ENCODE assay signal across 14 cellular contexts in the genomic region with DNA sequence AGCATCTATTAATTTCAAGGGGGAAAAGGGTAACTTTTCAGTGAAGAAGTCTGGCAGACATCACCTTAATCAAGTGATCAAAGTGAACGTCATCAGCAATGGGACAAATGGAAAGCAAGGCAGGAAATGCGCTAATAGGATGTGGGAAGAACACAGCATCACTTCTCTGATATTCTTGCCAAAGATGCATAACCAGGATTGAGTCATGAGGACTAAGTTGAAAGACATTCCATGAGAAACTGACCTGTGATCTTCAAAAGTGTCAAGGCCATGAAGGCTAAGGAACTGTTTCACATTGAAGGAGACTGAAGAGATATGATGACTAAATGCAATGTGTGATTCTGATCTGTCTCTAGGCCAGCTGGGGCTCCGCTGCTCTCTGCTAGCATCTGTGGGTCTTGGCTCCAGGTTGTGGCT.
DNase-seq lines count a peak whose midpoint lies in the region; ATAC-seq, FAIRE-seq and TF ChIP-seq lines count a peak whose summit lies in the region.
"Had no signal": no experiment of that assay in that cellular context is flagged by ENCODE, and none has a peak within 500 bp of the region (broad histone marks: within the 10 kb centered on the region; RNA-seq: fewer than 3 reads in every experiment).

No MANE protein-coding gene starts in this region.

- H3K9me3 ChIP-seq in AG04450 (ENCODE audit: control insufficient read depth, insufficient read depth, low read length) = no peaks in the 10 kb centered on the region
- H3K9me3 ChIP-seq: body of pancreas had no signal

- TF ChIP-seq CTCF in AG04450 (IDR thresholded peaks at IDR 0.05; ENCODE audit: low read depth, low read length) (no peak), brain microvascular endothelial cell (IDR thresholded peaks at IDR 0.05; ENCODE audit: low read depth, low read length, missing control alignments) (no peak)

- in situ Hi-C loops in brain microvascular endothelial cell (cut with HindIII; ENCODE audit: low pct_ligation_motif_present, low sequenced_read_pairs) = no loop called here

- H3K27ac ChIP-seq in AG04450 (ENCODE audit: low read depth, low read length) (no peak overlapping the region), brain microvascular endothelial cell (peak overlapping the region; percentile 91)
- H3K27ac ChIP-seq: body of pancreas had no signal

- DNase-seq in AG04450 (ENCODE audit: low read depth, low spot score) (peak; percentile 61), HTR-8/SVneo (ENCODE audit: insufficient read length, low spot score) (peak; percentile 22), brain microvascular endothelial cell (peak; percentile 96), iris pigment epithelial cell (ENCODE audit: low read depth) (peak; percentile 98), Right ventricle myocardium superior (no peak)
- no peak for DNase-seq in stimulated activated CD4-positive, alpha-beta T cell treated with anti-CD3 and anti-CD28 coated beads, Interleukin-4, amount 100 ng/mL, for 4 hours
- DNase-seq: activated T-cell treated with anti-CD3 and anti-CD28 coated beads, Interleukin-2, amount 50 U/mL, for 48 hours; body of pancreas; islet precursor cell; naive thymus-derived CD8-positive, alpha-beta T cell; NCI-H146; small intestine had no signal

- H3K36me3 ChIP-seq in brain microvascular endothelial cell (replicated peaks) = no peaks in the 10 kb centered on the region

- H3K27me3 ChIP-seq in AG04450 (ENCODE audit: control insufficient read depth, insufficient read depth, low read length) = peaks cover 2% of the 10 kb centered on the region
- H3K27me3 ChIP-seq in brain microvascular endothelial cell (replicated peaks) = no peaks in the 10 kb centered on the region
- H3K27me3 ChIP-seq: body of pancreas had no signal

- intact Hi-C loops in Right ventricle myocardium superior (cut with DNase I) = no loop called here

- CTCF ChIA-PET in AG04450 (lab: Charles Lee) = no interaction called here

- ATAC-seq in Right ventricle myocardium superior (ENCODE audit: poor library complexity) = no peak
- ATAC-seq in GM19351 (IDR thresholded peaks at IDR 0.05; ENCODE audit: unreplicated experiment) = no peak
- ATAC-seq in esophagus mucosa = no peak
- ATAC-seq: body of pancreas; naive thymus-derived CD8-positive, alpha-beta T cell had no signal

- POLR2A ChIA-PET in AG04450 (lab: Yijun Ruan, JAX) = no interaction called here

- FAIRE-seq in HTR-8/SVneo (lab: Jason Lieb, UNC) = no peak
- FAIRE-seq: small intestine had no signal

- H3K4me3 ChIP-seq in AG04450 (ENCODE audit: low read depth, low read length) (no peak overlapping the region), brain microvascular endothelial cell (ENCODE audit: low read depth, low read length) (no peak overlapping the region)
- H3K4me3 ChIP-seq: body of pancreas had no signal

Comparison
In these comparisons a context has a peak if more than half of its experiments do, and no peak if none do; other contexts are left out.
1. DNase-seq: peak in AG04450 (single experiment), HTR-8/SVneo (single experiment), brain microvascular endothelial cell (single experiment) and iris pigment epithelial cell (single experiment); none in Right ventricle myocardium superior (single experiment) and stimulated activated CD4-positive, alpha-beta T cell treated with anti-CD3 and anti-CD28 coated beads, Interleukin-4, amount 100 ng/mL, for 4 hours (0 of 2).